ENCODE assay signal across 26 cellular contexts in genomic region chr7:35255909-35256876, GRCh38. TPM values are rescaled to one million over a fixed set of nuclear protein-coding genes. Genes with fewer than 3 reads are reported as not detected.
A peak's percentile ranks its signal among the peaks of the same experiment; 100 is the strongest.
DNase-seq lines count a peak whose midpoint lies in the region; ATAC-seq and TF ChIP-seq lines count a peak whose summit lies in the region.
"Had no signal": no experiment of that assay in that cellular context is flagged by ENCODE, and none has a peak within 500 bp of the region (broad histone marks: within the 10 kb centered on the region; RNA-seq: fewer than 3 reads in every experiment).

No MANE protein-coding gene starts in this region.

- H3K27ac Mint-ChIP-seq in activated CD4-positive, alpha-beta T cell treated with anti-CD3 and anti-CD28 coated beads, Interleukin-2, amount 10 ng/mL, durations not matched to agents 24 days and 14 days = peak overlapping the region; percentile 20
- H3K27ac Mint-ChIP-seq: activated naive CD4-positive, alpha-beta T cell treated with anti-CD3 and anti-CD28 coated beads for 36 hours had no signal

- H3K9me3 ChIP-seq in HUES6 (ENCODE audit: control insufficient read depth, insufficient read depth, low read depth, low read length) (no peaks in the 10 kb centered on the region), neural cell (ENCODE audit: low read length) (no peaks in the 10 kb centered on the region)
- H3K9me3 ChIP-seq: sigmoid colon, upper lobe of right lung had no signal

- DNase-seq in activated CD4-positive, alpha-beta T cell treated with anti-CD3 and anti-CD28 coated beads, Interleukin-2, amount 10 ng/mL, durations not matched to agents 24 days and 14 days = peak; percentile 57
- DNase-seq in activated CD4-positive, alpha-beta T cell treated with anti-CD3 and anti-CD28 coated beads, Interleukin-2, amount 50 U/mL, for 48 hours = no peak
- DNase-seq in fibroblast of pulmonary artery (ENCODE audit: low read depth) = no peak
- DNase-seq in NCI-H748 treated with DMSO at 0.1 percent for 48 hours (lab: John Stamatoyannopoulos, UW) = no peak
- no peak for DNase-seq in cortex of kidney (lab: John Stamatoyannopoulos, UW)
- DNase-seq: activated CD4-positive, alpha-beta memory T cell treated with anti-CD3 and anti-CD28 coated beads, Interleukin-2, amount 10 ng/mL, durations not matched to agents 7 days and 5 days; activated naive CD4-positive, alpha-beta T cell treated with anti-CD3 and anti-CD28 coated beads for 36 hours; activated T-cell treated with anti-CD3 and anti-CD28 coated beads, Interleukin-2, amount 50 U/mL, for 1 hour; DMS79; GM23248; hypothalamus; kidney; mesenchymal stem cell; naive B cell; NCI-H1436; NCI-H510A; ovary; sigmoid colon; upper lobe of right lung had no signal

- no peak overlapping the region for H3K27ac ChIP-seq in HUES6 (ENCODE audit: low read depth, low read length)
- no peak overlapping the region for H3K27ac ChIP-seq in neural cell (ENCODE audit: low read length)
- H3K27ac ChIP-seq: GM23248, ovary, sigmoid colon, upper lobe of right lung, VCaP had no signal

- ATAC-seq in GM18505 (IDR thresholded peaks at IDR 0.05; ENCODE audit: unreplicated experiment) = no peak
- ATAC-seq: GM12878, HepG2, upper lobe of right lung had no signal

- H3K4me3 Mint-ChIP-seq in activated CD4-positive, alpha-beta T cell treated with anti-CD3 and anti-CD28 coated beads, Interleukin-2, amount 10 ng/mL, durations not matched to agents 24 days and 14 days = no peak overlapping the region
- H3K4me3 Mint-ChIP-seq: activated CD4-positive, alpha-beta memory T cell treated with anti-CD3 and anti-CD28 coated beads, Interleukin-2, amount 10 ng/mL, durations not matched to agents 7 days and 5 days; activated naive CD4-positive, alpha-beta T cell treated with anti-CD3 and anti-CD28 coated beads for 36 hours had no signal

- H3K79me2 ChIP-seq in neural cell (replicated peaks; ENCODE audit: insufficient read depth, low read length) = no peaks in the 10 kb centered on the region

- TF ChIP-seq RAD21 in neural cell (conservative IDR thresholded peaks at IDR 0.05) = no peak

- no peak overlapping the region for H3K9ac ChIP-seq in HUES6 (ENCODE audit: low read length)
- H3K9ac ChIP-seq in neural cell (ENCODE audit: low read length) = no peak overlapping the region
- H3K9ac ChIP-seq: GM23248 had no signal

- no peak for TF ChIP-seq EP300 in neural cell (conservative IDR thresholded peaks at IDR 0.05; ENCODE audit: poor library complexity, severe bottlenecking)

- H3K27me3 ChIP-seq in HUES6 (ENCODE audit: control insufficient read depth, insufficient read depth, low read length) (peaks cover 100% of the 10 kb centered on the region), neural cell (ENCODE audit: insufficient read depth, low read depth, low read length) (peaks cover 100% of the 10 kb centered on the region)
- H3K27me3 ChIP-seq: ovary had no signal

- no peaks in the 10 kb centered on the region for H3K9me2 ChIP-seq in neural cell (ENCODE audit: insufficient read depth, low read length)

- peaks cover 9% of the 10 kb centered on the region for H3K4me1 Mint-ChIP-seq in activated CD4-positive, alpha-beta T cell treated with anti-CD3 and anti-CD28 coated beads, Interleukin-2, amount 10 ng/mL, durations not matched to agents 24 days and 14 days

- TF ChIP-seq POLR2A in GM18505 (IDR thresholded peaks at IDR 0.05; ENCODE audit: borderline replicate concordance, extremely low read depth, insufficient read depth, insufficient read length) = no peak

- H3K4me2 ChIP-seq in neural cell (ENCODE audit: low read length) = no peak overlapping the region

- peaks cover 5% of the 10 kb centered on the region for H3K36me3 Mint-ChIP-seq in activated CD4-positive, alpha-beta T cell treated with anti-CD3 and anti-CD28 coated beads, Interleukin-2, amount 10 ng/mL, durations not matched to agents 24 days and 14 days (ENCODE audit: low read depth)

- H3K9me3 Mint-ChIP-seq in activated CD4-positive, alpha-beta T cell treated with anti-CD3 and anti-CD28 coated beads, Interleukin-2, amount 10 ng/mL, durations not matched to agents 24 days and 14 days = peaks cover 31% of the 10 kb centered on the region

- H3K4me3 ChIP-seq in HUES6 (ENCODE audit: low read depth, low read length) (peak overlapping the region; percentile 58; the same call in 1 of the 2 replicates), fibroblast of pulmonary artery (replicated peaks; ENCODE audit: low read depth, low read length) (peak overlapping the region; percentile 9), neural cell (ENCODE audit: low read length) (no peak overlapping the region)
- H3K4me3 ChIP-seq: GM12878, GM23248, ovary, sigmoid colon, upper lobe of right lung had no signal

- H2AFZ ChIP-seq in neural cell (ENCODE audit: low read depth, low read length) = no peak overlapping the region
- H2AFZ ChIP-seq: GM23248 had no signal

- H4K20me1 ChIP-seq in neural cell (ENCODE audit: insufficient read depth) = no peaks in the 10 kb centered on the region

- intact Hi-C loops in activated CD4-positive, alpha-beta T cell treated with anti-CD3 and anti-CD28 coated beads, Interleukin-2, amount 10 ng/mL, durations not matched to agents 24 days and 14 days (cut with micrococcal nuclease) = loop anchor here (5.0 kb wide), 1 partner anchor 69 kb away; no protein-coding TSS in a partner anchor

- TF ChIP-seq CTCF in fibroblast of pulmonary artery (IDR thresholded peaks at IDR 0.05; ENCODE audit: low read length, missing control alignments) (no peak), neural cell (IDR thresholded peaks at IDR 0.05; ENCODE audit: poor library complexity, severe bottlenecking) (no peak)

- peaks cover 49% of the 10 kb centered on the region for H3K4me1 ChIP-seq in HUES6 (ENCODE audit: control insufficient read depth, insufficient read depth, low read length)

- no peaks in the 10 kb centered on the region for H3F3A ChIP-seq in neural cell (ENCODE audit: insufficient read depth, low read length, poor library complexity, severe bottlenecking)

- H3K36me3 ChIP-seq in HUES6 (ENCODE audit: control insufficient read depth, insufficient read depth, low read length) (no peaks in the 10 kb centered on the region), neural cell (ENCODE audit: insufficient read depth, low read length) (no peaks in the 10 kb centered on the region)
- H3K36me3 ChIP-seq: ovary, sigmoid colon, upper lobe of right lung had no signal

- peaks cover 87% of the 10 kb centered on the region for H3K27me3 Mint-ChIP-seq in activated CD4-positive, alpha-beta T cell treated with anti-CD3 and anti-CD28 coated beads, Interleukin-2, amount 10 ng/mL, durations not matched to agents 24 days and 14 days

TF ChIP-seq in neural cell, 6 proteins besides CTCF, POLR2A, EP300 and RAD21:
- peak; percentile 57 for TF ChIP-seq POLR2AphosphoS5 (IDR thresholded peaks at IDR 0.05)
- no peak for TF ChIP-seq TAF1 (IDR thresholded peaks at IDR 0.05; ENCODE audit: low read depth)
- TF ChIP-seq EZH2 (IDR thresholded peaks at IDR 0.05; ENCODE audit: borderline replicate concordance, insufficient read depth, low read length, poor library complexity, severe bottlenecking) = peak; percentile 69
- TF ChIP-seq SMC3 (conservative IDR thresholded peaks at IDR 0.05; ENCODE audit: poor library complexity) = no peak
- TF ChIP-seq, protein P1, sequence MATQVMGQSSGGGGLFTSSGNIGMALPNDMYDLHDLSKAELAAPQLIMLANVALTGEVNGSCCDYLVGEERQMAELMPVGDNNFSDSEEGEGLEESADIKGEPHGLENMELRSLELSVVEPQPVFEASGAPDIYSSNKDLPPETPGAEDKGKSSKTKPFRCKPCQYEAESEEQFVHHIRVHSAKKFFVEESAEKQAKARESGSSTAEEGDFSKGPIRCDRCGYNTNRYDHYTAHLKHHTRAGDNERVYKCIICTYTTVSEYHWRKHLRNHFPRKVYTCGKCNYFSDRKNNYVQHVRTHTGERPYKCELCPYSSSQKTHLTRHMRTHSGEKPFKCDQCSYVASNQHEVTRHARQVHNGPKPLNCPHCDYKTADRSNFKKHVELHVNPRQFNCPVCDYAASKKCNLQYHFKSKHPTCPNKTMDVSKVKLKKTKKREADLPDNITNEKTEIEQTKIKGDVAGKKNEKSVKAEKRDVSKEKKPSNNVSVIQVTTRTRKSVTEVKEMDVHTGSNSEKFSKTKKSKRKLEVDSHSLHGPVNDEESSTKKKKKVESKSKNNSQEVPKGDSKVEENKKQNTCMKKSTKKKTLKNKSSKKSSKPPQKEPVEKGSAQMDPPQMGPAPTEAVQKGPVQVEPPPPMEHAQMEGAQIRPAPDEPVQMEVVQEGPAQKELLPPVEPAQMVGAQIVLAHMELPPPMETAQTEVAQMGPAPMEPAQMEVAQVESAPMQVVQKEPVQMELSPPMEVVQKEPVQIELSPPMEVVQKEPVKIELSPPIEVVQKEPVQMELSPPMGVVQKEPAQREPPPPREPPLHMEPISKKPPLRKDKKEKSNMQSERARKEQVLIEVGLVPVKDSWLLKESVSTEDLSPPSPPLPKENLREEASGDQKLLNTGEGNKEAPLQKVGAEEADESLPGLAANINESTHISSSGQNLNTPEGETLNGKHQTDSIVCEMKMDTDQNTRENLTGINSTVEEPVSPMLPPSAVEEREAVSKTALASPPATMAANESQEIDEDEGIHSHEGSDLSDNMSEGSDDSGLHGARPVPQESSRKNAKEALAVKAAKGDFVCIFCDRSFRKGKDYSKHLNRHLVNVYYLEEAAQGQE (IDR thresholded peaks at IDR 0.05; ENCODE audit: borderline replicate concordance) = no peak
- no peak for TF ChIP-seq MXI1 (conservative IDR thresholded peaks at IDR 0.05; ENCODE audit: poor library complexity, severe bottlenecking)

RNA-seq across cellular contexts. Expression of gene TBX20, which starts 2.3 kb away (rescaled TPM):
- total RNA-seq in activated CD4-positive, alpha-beta T cell treated with anti-CD3 and anti-CD28 coated beads, Interleukin-2, amount 10 ng/mL, durations not matched to agents 24 days and 14 days = 0.09 and 0.24 TPM in 2 replicates
- polyA plus RNA-seq in neural cell = not detected in 2 replicates
- not detected in 2 replicates for polyA minus RNA-seq in neural cell
- total RNA-seq: activated naive CD4-positive, alpha-beta T cell treated with anti-CD3 and anti-CD28 coated beads for 36 hours; GM12878; GM23248; HepG2; kidney; sigmoid colon; subcutaneous adipose tissue; upper lobe of right lung had no signal
- polyA plus RNA-seq: GM12878, GM23248, HepG2, ovary had no signal
